ENCODE assay signal across 1 cellular context in genomic region chr3:42265059-42265991, GRCh38.
TF ChIP-seq lines count a peak whose summit lies in the region.

No MANE protein-coding gene starts in this region.

TF ChIP-seq in K562, 482 proteins besides CTCF, POLR2A, EP300 and RAD21:
- TF ChIP-seq ZNF780A (CRISPR knock-in tag; IDR thresholded peaks at IDR 0.05) (no peak), BCOR (IDR thresholded peaks at IDR 0.05) (no peak), CBX3 (IDR thresholded peaks at IDR 0.05; ENCODE audit: borderline replicate concordance in 1 of 2, low read length in 2 of 2) (no peak), ZNF12 (CRISPR knock-in tag; IDR thresholded peaks at IDR 0.05) (no peak), GMEB1 (CRISPR knock-in tag; IDR thresholded peaks at IDR 0.05) (no peak), FOXP4 (CRISPR knock-in tag; IDR thresholded peaks at IDR 0.05; ENCODE audit: borderline replicate concordance) (no peak), KDM4B (IDR thresholded peaks at IDR 0.05; ENCODE audit: borderline replicate concordance in 2 of 2, low read depth in 1 of 2) (no peak), YY1 (IDR thresholded peaks at IDR 0.05; ENCODE audit: borderline replicate concordance in 1 of 3, control insufficient read depth in 1 of 3, extremely low read depth in 1 of 3, insufficient read depth in 3 of 3, insufficient read length in 1 of 3, insufficient replicate concordance in 2 of 3, low read depth in 1 of 3, low read length in 2 of 3) (no peak), ZNF778 (CRISPR knock-in tag; IDR thresholded peaks at IDR 0.05) (no peak), ZBTB33 (CRISPR knock-in tag; IDR thresholded peaks at IDR 0.05) (no peak), TAL1 (IDR thresholded peaks at IDR 0.05) (no peak), TOE1 (IDR thresholded peaks at IDR 0.05; ENCODE audit: borderline replicate concordance) (no peak), TOE1 (CRISPR knock-in tag; IDR thresholded peaks at IDR 0.05; ENCODE audit: borderline replicate concordance, low read depth) (no peak), SP1 (CRISPR knock-in tag; IDR thresholded peaks at IDR 0.05) (no peak)
